Comparison of ENCODE assay signal across 8 cellular contexts in the genomic region with DNA sequence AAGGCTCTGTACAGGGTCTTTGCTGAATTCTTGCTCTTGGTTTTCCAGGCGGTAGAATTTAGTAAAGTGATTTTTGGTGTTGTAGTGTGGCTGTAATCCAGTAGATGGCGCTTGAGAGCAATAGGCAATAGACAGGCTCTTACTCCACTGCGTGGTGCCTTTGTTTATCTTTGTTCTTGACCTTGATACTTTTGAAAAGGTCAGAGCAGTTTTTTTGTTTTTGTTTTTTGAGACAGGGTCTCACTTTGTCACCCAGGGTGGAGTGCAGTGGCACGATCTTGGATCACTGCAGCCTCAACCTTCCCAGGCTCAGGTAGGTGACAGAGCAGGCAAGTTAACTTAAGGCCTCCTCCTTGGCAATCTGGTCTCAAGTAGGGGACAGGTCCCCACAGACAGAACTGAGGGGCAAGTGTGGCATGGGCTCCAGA. TPM values are rescaled to one million over a fixed set of nuclear protein-coding genes. Genes with fewer than 3 reads are reported as not detected.
DNase-seq lines count a peak whose midpoint lies in the region; ATAC-seq and TF ChIP-seq lines count a peak whose summit lies in the region.

No MANE protein-coding gene starts in this region.

- H3K9me3 Mint-ChIP-seq in WTC11 = peaks cover 24% of the 10 kb centered on the region
- H3K9me3 Mint-ChIP-seq in dendritic cell treated with granulocyte-macrophage colony-stimulating factor and Interleukin-4, amounts not matched to agents 40 ng/mL and 50 ng/mL, for 4 days = peaks cover 9% of the 10 kb centered on the region

- peak; percentile 75 for TF ChIP-seq CTCF in WTC11 (IDR thresholded peaks at IDR 0.05)
- peak; percentile 62 to 78 (median 76) for TF ChIP-seq CTCF in tibial nerve (IDR thresholded peaks at IDR 0.05)

- CTCF ChIA-PET in WTC11 (lab: Charles Lee) = interaction anchor here (0.6 to 4.0 kb wide), 25 partner anchors 8 to 687 kb away, joined by 3 to 32 read pairs (median 4); partner anchors contain the start of genes LILRB5 and MBOAT7

- no peak for TF ChIP-seq EP300 in tibial nerve (IDR thresholded peaks at IDR 0.05)

- peak; percentile 72 for ATAC-seq in WTC11
- no peak for ATAC-seq in HG02759 (IDR thresholded peaks at IDR 0.05; ENCODE audit: unreplicated experiment)

- H3K4me3 Mint-ChIP-seq in WTC11 = no peak overlapping the region
- no peak overlapping the region for H3K4me3 Mint-ChIP-seq in dendritic cell treated with granulocyte-macrophage colony-stimulating factor and Interleukin-4, amounts not matched to agents 40 ng/mL and 50 ng/mL, for 4 days

- no peak overlapping the region for H3K4me3 ChIP-seq in tibial nerve

- H3K36me3 Mint-ChIP-seq in WTC11 = peaks cover 21% of the 10 kb centered on the region
- peaks cover 5% of the 10 kb centered on the region for H3K36me3 Mint-ChIP-seq in dendritic cell treated with granulocyte-macrophage colony-stimulating factor and Interleukin-4, amounts not matched to agents 40 ng/mL and 50 ng/mL, for 4 days (ENCODE audit: low read depth)

- peaks cover 24% of the 10 kb centered on the region for H3K4me1 Mint-ChIP-seq in WTC11
- H3K4me1 Mint-ChIP-seq in dendritic cell treated with granulocyte-macrophage colony-stimulating factor and Interleukin-4, amounts not matched to agents 40 ng/mL and 50 ng/mL, for 4 days (ENCODE audit: low read depth) = peaks cover 41% of the 10 kb centered on the region

- WGBS in tibial nerve, 2 donors = 3 to 9% methylated on average over 4 of the region's 4 CpGs

- POLR2A ChIA-PET in WTC11 (lab: Charles Lee) = no interaction called here

- peaks cover 54% of the 10 kb centered on the region for H3K27me3 Mint-ChIP-seq in WTC11 (ENCODE audit: low read depth)
- H3K27me3 Mint-ChIP-seq in dendritic cell treated with granulocyte-macrophage colony-stimulating factor and Interleukin-4, amounts not matched to agents 40 ng/mL and 50 ng/mL, for 4 days = peaks cover 11% of the 10 kb centered on the region

- peaks cover 0 to 4% (median 0%) of the 10 kb centered on the region in 4 donors for H3K9me3 ChIP-seq in tibial nerve

- intact Hi-C loops in dendritic cell treated with granulocyte-macrophage colony-stimulating factor and Interleukin-4, amounts not matched to agents 40 ng/mL and 50 ng/mL, for 4 days (cut with micrococcal nuclease) = loop anchor here (1.0 to 2.0 kb wide), 2 partner anchors 30 to 66 kb away; no protein-coding TSS in a partner anchor

- no peaks in the 10 kb centered on the region for H3K36me3 ChIP-seq in tibial nerve

- TF ChIP-seq POLR2A in tibial nerve (IDR thresholded peaks at IDR 0.05) = no peak

- H3K27ac ChIP-seq in tibial nerve = no peak overlapping the region

- H3K27ac Mint-ChIP-seq in WTC11 = no peak overlapping the region; the same call in 1 of the 2 replicates
- peak overlapping the region; percentile 67 for H3K27ac Mint-ChIP-seq in dendritic cell treated with granulocyte-macrophage colony-stimulating factor and Interleukin-4, amounts not matched to agents 40 ng/mL and 50 ng/mL, for 4 days

- H3K27me3 ChIP-seq in tibial nerve = no peaks in the 10 kb centered on the region

- H3K4me1 ChIP-seq in tibial nerve = no peaks in the 10 kb centered on the region

- DNase-seq in NCI-H2171 treated with DMSO at 0.1 percent for 48 hours (lab: John Stamatoyannopoulos, UW) (peak; percentile 27), NCI-H2171 (lab: John Stamatoyannopoulos, UW) (no peak), MV-4-11 (lab: John Stamatoyannopoulos, UW) (peak; percentile 58), WTC11 (ENCODE audit: low spot score) (peak; percentile 46), midbrain (lab: John Stamatoyannopoulos, UW) (peak; percentile 66), tibial nerve (ENCODE audit: low spot score in 2 of 2) (peak in 1 of 2 donors; percentile 59)

TF ChIP-seq in WTC11, 78 proteins besides CTCF, POLR2A, EP300 and RAD21 (continues in another document):
- TF ChIP-seq CREM (CRISPR knock-in tag; IDR thresholded peaks at IDR 0.05) (no peak), HMGA2 (CRISPR knock-in tag; IDR thresholded peaks at IDR 0.05) (no peak), ZNF317 (CRISPR knock-in tag; IDR thresholded peaks at IDR 0.05; ENCODE audit: borderline replicate concordance, low read depth) (no peak), PRDM15 (CRISPR knock-in tag; IDR thresholded peaks at IDR 0.05) (no peak), FOXP4 (CRISPR knock-in tag; IDR thresholded peaks at IDR 0.05) (no peak)
- TF ChIP-seq, protein P1, sequence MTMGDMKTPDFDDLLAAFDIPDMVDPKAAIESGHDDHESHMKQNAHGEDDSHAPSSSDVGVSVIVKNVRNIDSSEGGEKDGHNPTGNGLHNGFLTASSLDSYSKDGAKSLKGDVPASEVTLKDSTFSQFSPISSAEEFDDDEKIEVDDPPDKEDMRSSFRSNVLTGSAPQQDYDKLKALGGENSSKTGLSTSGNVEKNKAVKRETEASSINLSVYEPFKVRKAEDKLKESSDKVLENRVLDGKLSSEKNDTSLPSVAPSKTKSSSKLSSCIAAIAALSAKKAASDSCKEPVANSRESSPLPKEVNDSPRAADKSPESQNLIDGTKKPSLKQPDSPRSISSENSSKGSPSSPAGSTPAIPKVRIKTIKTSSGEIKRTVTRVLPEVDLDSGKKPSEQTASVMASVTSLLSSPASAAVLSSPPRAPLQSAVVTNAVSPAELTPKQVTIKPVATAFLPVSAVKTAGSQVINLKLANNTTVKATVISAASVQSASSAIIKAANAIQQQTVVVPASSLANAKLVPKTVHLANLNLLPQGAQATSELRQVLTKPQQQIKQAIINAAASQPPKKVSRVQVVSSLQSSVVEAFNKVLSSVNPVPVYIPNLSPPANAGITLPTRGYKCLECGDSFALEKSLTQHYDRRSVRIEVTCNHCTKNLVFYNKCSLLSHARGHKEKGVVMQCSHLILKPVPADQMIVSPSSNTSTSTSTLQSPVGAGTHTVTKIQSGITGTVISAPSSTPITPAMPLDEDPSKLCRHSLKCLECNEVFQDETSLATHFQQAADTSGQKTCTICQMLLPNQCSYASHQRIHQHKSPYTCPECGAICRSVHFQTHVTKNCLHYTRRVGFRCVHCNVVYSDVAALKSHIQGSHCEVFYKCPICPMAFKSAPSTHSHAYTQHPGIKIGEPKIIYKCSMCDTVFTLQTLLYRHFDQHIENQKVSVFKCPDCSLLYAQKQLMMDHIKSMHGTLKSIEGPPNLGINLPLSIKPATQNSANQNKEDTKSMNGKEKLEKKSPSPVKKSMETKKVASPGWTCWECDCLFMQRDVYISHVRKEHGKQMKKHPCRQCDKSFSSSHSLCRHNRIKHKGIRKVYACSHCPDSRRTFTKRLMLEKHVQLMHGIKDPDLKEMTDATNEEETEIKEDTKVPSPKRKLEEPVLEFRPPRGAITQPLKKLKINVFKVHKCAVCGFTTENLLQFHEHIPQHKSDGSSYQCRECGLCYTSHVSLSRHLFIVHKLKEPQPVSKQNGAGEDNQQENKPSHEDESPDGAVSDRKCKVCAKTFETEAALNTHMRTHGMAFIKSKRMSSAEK (CRISPR knock-in tag; IDR thresholded peaks at IDR 0.05; ENCODE audit: borderline replicate concordance) = no peak

RNA-seq across cellular contexts. Expression of gene LILRA5, which starts 12.2 kb away (rescaled TPM):
- 0.25 TPM in 1 of 3 replicates, not detected in the others for total RNA-seq in WTC11 (2021)
- 1 to 10 TPM in 2 of 4 donors, under 1 TPM in 1, not detected in 1; 0.42 to 3.9 (median 1.4) TPM for total RNA-seq in tibial nerve

RNA-seq across cellular contexts. Expression of gene LILRA4, which starts 13.8 kb away (rescaled TPM):
- total RNA-seq in WTC11 (2021) (not detected in 3 replicates), tibial nerve (not detected)

RNA-seq across cellular contexts. Expression of gene LAIR1, which starts 39.5 kb away (rescaled TPM):
- total RNA-seq in WTC11 (2021) (0.18 to 0.60 TPM (median 0.37 TPM) in 3 replicates), tibial nerve (10 to 100 TPM; 15.5 to 59.1 (median 31.1) TPM)

RNA-seq across cellular contexts. Expression of gene LILRB2, which starts 44.3 kb away (rescaled TPM):
- 0.11 TPM in 1 of 3 replicates, not detected in the others for total RNA-seq in WTC11 (2021)
- total RNA-seq in tibial nerve = 1 to 10 TPM; 1.6 to 8.4 (median 4.4) TPM

Comparison
In these comparisons a context has a peak if more than half of its experiments do, and no peak if none do; other contexts are left out.
1. RNA of gene LAIR1, which starts 39.5 kb away (total RNA-seq): 15.5 to 59.1 TPM in tibial nerve; 0.18 to 0.60 TPM in WTC11; every median in the first group is over 10 times any median in the second.